Comparison of ENCODE assay signal across 9 cellular contexts in the genomic region with DNA sequence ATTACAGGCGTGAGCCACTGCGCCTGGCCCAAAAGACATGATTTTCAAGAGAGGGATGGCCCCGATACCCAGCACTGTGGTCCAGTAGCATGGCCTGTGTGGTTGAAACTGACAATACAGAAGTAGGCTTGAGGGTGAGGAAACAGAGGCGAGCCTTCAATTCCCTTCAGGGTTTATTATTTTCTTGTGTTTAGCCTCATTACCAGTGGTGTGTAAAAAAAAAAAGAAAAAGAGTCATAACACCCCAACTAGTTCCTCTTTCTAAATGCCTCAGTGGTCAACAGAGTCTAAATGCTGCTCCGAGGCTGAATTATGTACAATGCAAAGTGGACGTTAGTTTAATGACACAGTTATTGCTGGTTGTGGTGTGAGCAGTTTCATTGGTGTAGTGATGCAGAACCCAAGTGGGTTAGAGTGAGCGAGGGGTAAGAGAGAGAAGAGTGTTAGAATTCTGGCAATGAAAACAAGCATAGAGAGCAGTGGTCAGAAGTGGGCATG. TPM values are rescaled to one million over a fixed set of nuclear protein-coding genes. Genes with fewer than 3 reads are reported as not detected.
A peak's percentile ranks its signal among the peaks of the same experiment; 100 is the strongest.
DNase-seq lines count a peak whose midpoint lies in the region; ATAC-seq and TF ChIP-seq lines count a peak whose summit lies in the region.
"Had no signal": no experiment of that assay in that cellular context is flagged by ENCODE, and none has a peak within 500 bp of the region (broad histone marks: within the 10 kb centered on the region; RNA-seq: fewer than 3 reads in every experiment).

No MANE protein-coding gene starts in this region.

- H3K27me3 ChIP-seq in DOHH2 (ENCODE audit: control insufficient read depth, low read length): no peaks in the 10 kb centered on the region
- no peaks in the 10 kb centered on the region for H3K27me3 ChIP-seq in Peyer's patch
- no peaks in the 10 kb centered on the region for H3K27me3 ChIP-seq in tibial artery

- H3K4me1 ChIP-seq in DOHH2 (ENCODE audit: control insufficient read depth, low read length) (peaks cover 70% of the 10 kb centered on the region), Peyer's patch (peaks cover 0 to 3% (median 0%) of the 10 kb centered on the region in 4 donors), tibial artery (peaks cover 0 to 14% (median 0%) of the 10 kb centered on the region in 4 donors)

- TF ChIP-seq CTCF in DOHH2 (IDR thresholded peaks at IDR 0.05; ENCODE audit: low read depth, low read length, poor library complexity, severe bottlenecking): no peak
- no peak for TF ChIP-seq CTCF in Peyer's patch (IDR thresholded peaks at IDR 0.05)
- TF ChIP-seq CTCF in tibial artery (IDR thresholded peaks at IDR 0.05): no peak

- peaks cover 30% of the 10 kb centered on the region for H3F3A ChIP-seq in DOHH2 (ENCODE audit: control insufficient read depth, insufficient read depth)

- H4K20me1 ChIP-seq in DOHH2 (ENCODE audit: control insufficient read depth, insufficient read depth, low read depth, low read length): no peaks in the 10 kb centered on the region

- H3K27ac ChIP-seq in DOHH2 (ENCODE audit: low read depth, low read length): peak overlapping the region; percentile 96
- no peak overlapping the region for H3K27ac ChIP-seq in Peyer's patch
- H3K27ac ChIP-seq in tibial artery: no peak overlapping the region

- peak overlapping the region; percentile 91 for H3K4me2 ChIP-seq in DOHH2 (ENCODE audit: low read length)

- peak overlapping the region; percentile 69 for H3K4me3 ChIP-seq in DOHH2 (ENCODE audit: low read length)
- no peak overlapping the region for H3K4me3 ChIP-seq in Peyer's patch
- H3K4me3 ChIP-seq in tibial artery: no peak overlapping the region

- H3K9me2 ChIP-seq in DOHH2 (replicated peaks; ENCODE audit: control insufficient read depth, low read length): no peaks in the 10 kb centered on the region

- H3K36me3 ChIP-seq in DOHH2 (ENCODE audit: control insufficient read depth, low read length) (peaks cover 6% of the 10 kb centered on the region), Peyer's patch (no peaks in the 10 kb centered on the region), tibial artery (no peaks in the 10 kb centered on the region)

- intact Hi-C loops in tibial artery (cut with DNase I; ENCODE audit: low total_unique reads): no loop called here

- H3K79me2 ChIP-seq in DOHH2 (ENCODE audit: control insufficient read depth, low read length): peaks cover 31% of the 10 kb centered on the region

- H3K9me3 ChIP-seq in DOHH2 (ENCODE audit: control insufficient read depth, insufficient read depth, low read length) (no peaks in the 10 kb centered on the region), Peyer's patch (no peaks in the 10 kb centered on the region), tibial artery (no peaks in the 10 kb centered on the region)

- TF ChIP-seq POLR2A in Peyer's patch (IDR thresholded peaks at IDR 0.05): no peak

- DNase-seq in Peyer's patch: peak in 2 of 3 donors; percentile 28 to 56
- DNase-seq in tibial artery: no peak
- no peak for DNase-seq in anterior cingulate cortex (lab: John Stamatoyannopoulos, UW)
- no peak for DNase-seq in SK-N-DZ (ENCODE audit: low spot score)
- DNase-seq in glomerular visceral epithelial cell (ENCODE audit: extremely low spot score): no peak
- DNase-seq: CD4-positive, CD25-positive, alpha-beta regulatory T cell had no signal

- ATAC-seq in GM19397 (IDR thresholded peaks at IDR 0.05; ENCODE audit: unreplicated experiment): peak; percentile 99
- peak; percentile 99 for ATAC-seq in HG03064 (IDR thresholded peaks at IDR 0.05; ENCODE audit: low read depth, unreplicated experiment)

RNA-seq across cellular contexts. Expression of a gene that starts 58.8 kb away (rescaled TPM):
- total RNA-seq in Peyer's patch: 10 to 100 TPM; 18.2 to 46.4 (median 26.2) TPM
- 16.8 and 21.2 TPM in 2 replicates for polyA plus RNA-seq in SK-N-DZ (2014; cell fraction: cytosol; rRNA removed)
- polyA plus RNA-seq in SK-N-DZ (2014; cell fraction: nucleus; rRNA removed): 11.7 and 13.7 TPM in 2 replicates

Comparison
In these comparisons a context has a peak if more than half of its experiments do, and no peak if none do; other contexts are left out.
1. DNase-seq: peak in Peyer's patch (2 of 3); none in tibial artery (0 of 2), anterior cingulate cortex (0 of 58), SK-N-DZ (single experiment) and glomerular visceral epithelial cell (single experiment).